Comparison of ENCODE assay signal across 9 cellular contexts in genomic region chr19:4567584-4568071, GRCh38. TPM values are rescaled to one million over a fixed set of nuclear protein-coding genes. Genes with fewer than 3 reads are reported as not detected.
DNase-seq lines count a peak whose midpoint lies in the region; ATAC-seq, FAIRE-seq and TF ChIP-seq lines count a peak whose summit lies in the region.
"Had no signal": no experiment of that assay in that cellular context is flagged by ENCODE, and none has a peak within 500 bp of the region (broad histone marks: within the 10 kb centered on the region; RNA-seq: fewer than 3 reads in every experiment).

No MANE protein-coding gene starts in this region.

- H3K9me3 ChIP-seq in pancreas = no peaks in the 10 kb centered on the region

- DNase-seq in ELF-1 (ENCODE audit: low read depth, low spot score) = peak; percentile 94
- DNase-seq in NCI-H774 (lab: John Stamatoyannopoulos, UW) = peak; percentile 51
- peak; percentile 59 for DNase-seq in activated T-cell treated with anti-CD3 and anti-CD28 coated beads for 1 hour (ENCODE audit: low read depth)
- peak; percentile 60 for DNase-seq in fibroblast of mammary gland (ENCODE audit: low read depth)
- peak in 4 of 6 donors; percentile 49 to 84 (median 68) for DNase-seq in pancreas
- DNase-seq in RKO (ENCODE audit: low spot score) = no peak
- DNase-seq in globus pallidus (ENCODE audit: low spot score) = no peak

- intact Hi-C loops in pancreas (cut with DNase I) = no loop called here

- peak; percentile 82 for TF ChIP-seq CTCF in fibroblast of mammary gland (conservative IDR thresholded peaks at IDR 0.05; ENCODE audit: control insufficient read depth, insufficient read depth, low read depth, low read length)
- TF ChIP-seq CTCF in pancreas (IDR thresholded peaks at IDR 0.05) = peak; percentile 35 to 50 (median 46)

- H3K4me1 ChIP-seq in pancreas = no peaks in the 10 kb centered on the region

- H3K4me3 ChIP-seq in fibroblast of mammary gland (ENCODE audit: control insufficient read depth, low read depth, low read length) = no peak overlapping the region
- H3K4me3 ChIP-seq in pancreas = no peak overlapping the region

- no peak for FAIRE-seq in pancreas (lab: Jason Lieb, UNC)

- WGBS in pancreas, 2 donors = 49 to 64% methylated on average over 14 of the region's 14 CpGs

- no peaks in the 10 kb centered on the region for H3K27me3 ChIP-seq in pancreas

- no peak overlapping the region for H3K27ac ChIP-seq in pancreas

- ATAC-seq in pancreas = peak in 3 of 4 donors; percentile 68 to 74 (median 72)
- no peak for ATAC-seq in GM18909 (IDR thresholded peaks at IDR 0.05; ENCODE audit: poor library complexity, unreplicated experiment)

- H3K36me3 ChIP-seq in pancreas = no peaks in the 10 kb centered on the region

RNA-seq across cellular contexts. Expression of gene SEMA6B, which starts 8.1 kb away (rescaled TPM):
- 1 to 10 TPM; 2.2 to 4.7 (median 2.5) TPM for total RNA-seq in pancreas
- 1 to 10 TPM; 4.4 TPM for polyA plus RNA-seq in pancreas
- total RNA-seq: T-helper 1 cell treated with Interleukin-12 subunit alpha and Interleukin-12 subunit beta and Interleukin-4 antibody, amounts not matched to agents 30 ng/mL and 1 ng/mL, for 36 hours had no signal

RNA-seq across cellular contexts. Expression of gene LRG1, which starts 27.8 kb away (rescaled TPM):
- total RNA-seq in pancreas = 10 to 100 TPM in 5 of 6 donors, 1 to 10 TPM in 1; 7.9 to 53.6 (median 14.8) TPM
- 10 to 100 TPM; 22.1 to 36.4 TPM for polyA plus RNA-seq in pancreas

RNA-seq across cellular contexts. Expression of gene PLIN5, which starts 32.6 kb away (rescaled TPM):
- 10 to 100 TPM; 30.6 to 80.2 (median 41.3) TPM for total RNA-seq in pancreas
- 100 to 1,000 TPM; 193 to 533 TPM for polyA plus RNA-seq in pancreas
- total RNA-seq: T-helper 1 cell treated with Interleukin-12 subunit alpha and Interleukin-12 subunit beta and Interleukin-4 antibody, amounts not matched to agents 30 ng/mL and 1 ng/mL, for 36 hours had no signal

RNA-seq across cellular contexts. Expression of gene PLIN4, which starts 49.3 kb away (rescaled TPM):
- total RNA-seq in pancreas = 10 to 100 TPM in 3 of 6 donors, 1 to 10 TPM in 3; 2.2 to 17.8 (median 9.2) TPM
- polyA plus RNA-seq in pancreas = 100 to 1,000 TPM in 1 of 2 donors, 10 to 100 TPM in 1; 23.6 to 138 TPM
- total RNA-seq: T-helper 1 cell treated with Interleukin-12 subunit alpha and Interleukin-12 subunit beta and Interleukin-4 antibody, amounts not matched to agents 30 ng/mL and 1 ng/mL, for 36 hours had no signal

Comparison
In these comparisons a context has a peak if more than half of its experiments do, and no peak if none do; other contexts are left out.
1. DNase-seq: peak in ELF-1 (single experiment), NCI-H774 (single experiment), activated T-cell treated with anti-CD3 and anti-CD28 coated beads for 1 hour (single experiment), fibroblast of mammary gland (single experiment) and pancreas (4 of 6); none in RKO (single experiment) and globus pallidus (single experiment).